9 cellular contexts compared by ENCODE assay signal in the genomic region with DNA sequence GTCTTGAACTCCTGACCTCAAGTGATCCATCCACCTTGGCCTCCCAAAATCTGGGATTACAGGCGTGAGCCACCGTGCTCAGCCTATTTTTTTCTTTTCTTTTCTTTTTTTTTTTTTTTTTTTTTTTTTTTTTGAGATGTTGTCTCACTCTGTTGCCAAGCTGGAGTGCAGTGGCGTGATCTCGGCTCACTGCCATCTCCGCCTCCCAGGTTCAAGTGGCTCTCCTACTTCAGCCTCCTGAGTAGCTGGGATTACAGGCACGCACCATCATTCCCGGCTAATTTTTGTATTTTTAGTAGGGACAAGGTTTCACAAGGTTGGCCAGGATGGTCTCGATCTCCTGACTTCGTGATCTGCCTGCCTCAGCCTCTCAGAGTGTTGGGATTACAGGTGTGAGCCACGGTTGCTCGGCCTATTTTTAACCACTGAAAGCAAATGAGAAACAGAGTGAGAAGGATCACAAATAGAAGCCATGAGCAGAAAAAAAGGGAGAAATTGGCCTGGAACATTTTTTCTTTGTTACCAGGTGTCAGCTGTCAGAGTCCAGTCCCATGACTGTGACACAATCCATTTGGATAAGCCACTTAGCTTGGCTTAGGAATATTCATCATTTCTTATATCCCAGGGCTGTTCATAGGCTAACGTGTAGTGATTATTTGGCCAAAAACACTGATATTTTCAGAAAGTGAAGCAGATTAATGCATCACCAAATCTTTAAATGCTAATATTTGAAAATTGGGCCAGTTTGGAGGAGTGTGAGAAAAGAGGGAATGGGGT. TPM values are rescaled to one million over a fixed set of nuclear protein-coding genes. Genes with fewer than 3 reads are reported as not detected.
DNase-seq lines count a peak whose midpoint lies in the region; ATAC-seq and TF ChIP-seq lines count a peak whose summit lies in the region.
"Had no signal": no experiment of that assay in that cellular context is flagged by ENCODE, and none has a peak within 500 bp of the region (broad histone marks: within the 10 kb centered on the region; RNA-seq: fewer than 3 reads in every experiment).

No MANE protein-coding gene starts in this region.

- H2AFZ ChIP-seq in hepatocyte: peak overlapping the region; percentile 55

- H4K20me1 ChIP-seq in hepatocyte (ENCODE audit: insufficient read depth, poor library complexity, severe bottlenecking): no peaks in the 10 kb centered on the region

- H3K9me3 ChIP-seq in adipocyte (ENCODE audit: control insufficient read depth, low read length) (no peaks in the 10 kb centered on the region), hepatocyte (ENCODE audit: low read depth) (no peaks in the 10 kb centered on the region), skeletal muscle tissue (ENCODE audit: control insufficient read depth in 3 of 3, low read length in 3 of 3) (no peaks in the 10 kb centered on the region)

- no peaks in the 10 kb centered on the region for H3K36me3 Mint-ChIP-seq in activated CD4-positive, alpha-beta T cell treated with anti-CD3 and anti-CD28 coated beads for 36 hours (ENCODE audit: low read depth)

- no peaks in the 10 kb centered on the region for H3K27me3 ChIP-seq in adipocyte (replicated peaks; ENCODE audit: control insufficient read depth, insufficient read depth, low read length)
- no peaks in the 10 kb centered on the region for H3K27me3 ChIP-seq in hepatocyte
- no peaks in the 10 kb centered on the region for H3K27me3 ChIP-seq in skeletal muscle tissue (ENCODE audit: control insufficient read depth in 3 of 3, insufficient read depth in 3 of 3, low read length in 3 of 3)

- WGBS in hepatocyte (ENCODE audit: low lambda C conversion rate, missing lambda C conversion rate): 85% methylated on average over 12 of the region's 12 CpGs

- no peaks in the 10 kb centered on the region for H3K9me2 ChIP-seq in hepatocyte (replicated peaks; ENCODE audit: insufficient read depth)

- peak overlapping the region; percentile 60 for H3K4me2 ChIP-seq in hepatocyte

- peak overlapping the region; percentile 23 for H3K27ac ChIP-seq in hepatocyte
- peak overlapping the region; percentile 31 for H3K27ac ChIP-seq in skeletal muscle tissue (ENCODE audit: low read depth, low read length)

- no peak for DNase-seq in activated CD4-positive, alpha-beta T cell treated with anti-CD3 and anti-CD28 coated beads for 36 hours
- no peak for DNase-seq in activated CD4-positive, alpha-beta T cell treated with anti-CD3 and anti-CD28 coated beads for 4 hours
- DNase-seq in adipocyte (ENCODE audit: low read depth): no peak
- no peak for DNase-seq in hepatocyte (ENCODE audit: low spot score)
- no peak for DNase-seq in COR-L47 (lab: John Stamatoyannopoulos, UW)
- no peak for DNase-seq in posterior vena cava (ENCODE audit: low spot score)

- ATAC-seq in activated CD4-positive, alpha-beta T cell treated with anti-CD3 and anti-CD28 coated beads for 36 hours: no peak
- ATAC-seq in HG03025 (IDR thresholded peaks at IDR 0.05; ENCODE audit: low FRiP score, unreplicated experiment): no peak
- ATAC-seq: activated T-cell treated with anti-CD3 and anti-CD28 coated beads, Interleukin-2, amount 50 U/mL, for 72 hours had no signal

- H3K4me1 ChIP-seq in adipocyte (ENCODE audit: control insufficient read depth, insufficient read depth, low read length) (peaks cover 7% of the 10 kb centered on the region), hepatocyte (ENCODE audit: insufficient read depth) (no peaks in the 10 kb centered on the region), skeletal muscle tissue (ENCODE audit: control insufficient read depth in 3 of 3, insufficient read depth in 3 of 3, low read length in 3 of 3) (peaks cover 8 to 14% (median 10%) of the 10 kb centered on the region in 3 donors)

- H3K4me1 Mint-ChIP-seq in activated CD4-positive, alpha-beta T cell treated with anti-CD3 and anti-CD28 coated beads for 36 hours: peaks cover 42% of the 10 kb centered on the region

- POLR2A ChIA-PET in activated CD4-positive, alpha-beta T cell treated with anti-CD3 and anti-CD28 coated beads for 36 hours (lab: Charles Lee): no interaction called here

- no peak for TF ChIP-seq CTCF in hepatocyte (IDR thresholded peaks at IDR 0.05; ENCODE audit: poor library complexity)

- no peaks in the 10 kb centered on the region for H3K27me3 Mint-ChIP-seq in activated CD4-positive, alpha-beta T cell treated with anti-CD3 and anti-CD28 coated beads for 36 hours

- H3K9ac ChIP-seq in adipocyte (ENCODE audit: low read length) (peak overlapping the region; percentile 31), skeletal muscle tissue (ENCODE audit: low read depth in 1 of 3, low read length in 3 of 3) (peak overlapping the region in 2 of 3 donors; percentile 6 to 60)

- no peaks in the 10 kb centered on the region for H3K36me3 ChIP-seq in adipocyte (ENCODE audit: control insufficient read depth, insufficient read depth, low read length, severe bottlenecking)
- no peaks in the 10 kb centered on the region for H3K36me3 ChIP-seq in hepatocyte (replicated peaks; ENCODE audit: insufficient read depth, low read depth)
- H3K36me3 ChIP-seq in skeletal muscle tissue (ENCODE audit: control insufficient read depth in 3 of 3, insufficient read depth in 3 of 3, low read length in 3 of 3): no peaks in the 10 kb centered on the region

- H3K4me3 Mint-ChIP-seq in activated CD4-positive, alpha-beta T cell treated with anti-CD3 and anti-CD28 coated beads for 36 hours: no peak overlapping the region
- H3K4me3 Mint-ChIP-seq: activated T-cell treated with anti-CD3 and anti-CD28 coated beads, Interleukin-2, amount 50 U/mL, for 72 hours had no signal

- H3K79me2 ChIP-seq in hepatocyte: no peaks in the 10 kb centered on the region

- peak overlapping the region; percentile 76 for H3K27ac Mint-ChIP-seq in activated CD4-positive, alpha-beta T cell treated with anti-CD3 and anti-CD28 coated beads for 36 hours
- H3K27ac Mint-ChIP-seq: activated T-cell treated with anti-CD3 and anti-CD28 coated beads, Interleukin-2, amount 50 U/mL, for 72 hours had no signal

- CTCF ChIA-PET in activated CD4-positive, alpha-beta T cell treated with anti-CD3 and anti-CD28 coated beads for 36 hours (lab: Charles Lee): interaction anchor here (0.6 to 18.2 kb wide), 20 partner anchors 10 to 739 kb away, joined by 3 to 260 read pairs (median 4); no protein-coding TSS in a partner anchor

- intact Hi-C loops in activated CD4-positive, alpha-beta T cell treated with anti-CD3 and anti-CD28 coated beads for 36 hours (cut with DNase I, micrococcal nuclease): loop anchor here (1.0 kb wide), 3 partner anchors 183 to 740 kb away; no protein-coding TSS in a partner anchor
- intact Hi-C loops in posterior vena cava (cut with DNase I): loop anchor here in 1 of 2 donors (10.0 kb wide), 2 partner anchors 158 to 288 kb away; partner anchors contain the start of genes PPP2R3C and PRORP

- no peak overlapping the region for H3K4me3 ChIP-seq in adipocyte (ENCODE audit: low read length)
- no peak overlapping the region for H3K4me3 ChIP-seq in hepatocyte
- no peak overlapping the region for H3K4me3 ChIP-seq in skeletal muscle tissue (ENCODE audit: low read length in 3 of 3)

- H3K9me3 Mint-ChIP-seq in activated CD4-positive, alpha-beta T cell treated with anti-CD3 and anti-CD28 coated beads for 36 hours (ENCODE audit: low read depth): no peaks in the 10 kb centered on the region
- H3K9me3 Mint-ChIP-seq: activated T-cell treated with anti-CD3 and anti-CD28 coated beads, Interleukin-2, amount 50 U/mL, for 72 hours had no signal

RNA-seq across cellular contexts. Expression of gene NFKBIA, which starts 7.9 kb away (rescaled TPM):
- 100 to 1,000 TPM; 264 to 298 TPM for total RNA-seq in activated CD4-positive, alpha-beta T cell treated with anti-CD3 and anti-CD28 coated beads for 36 hours
- total RNA-seq in hepatocyte: 238 and 252 TPM in 2 replicates
- 345 and 359 TPM in 2 replicates for polyA plus RNA-seq in hepatocyte
- 88.2 TPM for total RNA-seq in skeletal muscle tissue
- total RNA-seq in posterior vena cava: 100 to 1,000 TPM in 1 of 2 donors, 10 to 100 TPM in 1; 87.1 to 127 TPM
